In the genomic region with DNA sequence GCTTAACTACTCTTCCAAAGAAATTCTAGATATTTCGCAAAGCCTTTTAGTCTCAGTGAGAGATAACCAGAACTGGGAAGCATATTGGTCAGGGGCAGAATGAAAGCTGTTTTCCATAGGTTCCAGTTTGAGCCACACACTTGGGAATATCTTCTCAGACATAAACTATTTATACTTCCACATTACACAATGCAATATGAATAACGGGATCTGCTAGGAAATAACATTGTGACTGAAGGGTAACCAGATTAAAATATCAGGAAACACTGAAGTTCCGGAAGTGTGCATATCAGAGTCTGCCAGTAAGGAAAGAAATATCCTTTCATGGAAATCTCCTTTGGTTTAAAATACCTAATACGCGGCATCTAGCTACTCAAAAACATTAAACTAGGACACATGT, we compare ENCODE assay signal across 2 cellular contexts.
TF ChIP-seq lines count a peak whose summit lies in the region.

No MANE protein-coding gene starts in this region.

TF ChIP-seq in HepG2, 621 proteins besides CTCF, POLR2A, EP300 and RAD21:
- TF ChIP-seq JUND (CRISPR knock-in tag; IDR thresholded peaks at IDR 0.05) (no peak), ZNF362 (CRISPR knock-in tag; IDR thresholded peaks at IDR 0.05; ENCODE audit: borderline replicate concordance) (no peak), ZSCAN20 (CRISPR knock-in tag; IDR thresholded peaks at IDR 0.05; ENCODE audit: borderline replicate concordance) (no peak), ZMYM3 (CRISPR knock-in tag; IDR thresholded peaks at IDR 0.05) (no peak), CREB3 (CRISPR knock-in tag; IDR thresholded peaks at IDR 0.05) (no peak), FOSL1 (CRISPR knock-in tag; IDR thresholded peaks at IDR 0.05; ENCODE audit: borderline replicate concordance) (no peak), RBAK (CRISPR knock-in tag; IDR thresholded peaks at IDR 0.05) (no peak), ATRX (CRISPR knock-in tag; IDR thresholded peaks at IDR 0.05; ENCODE audit: borderline replicate concordance) (no peak), MED8 (CRISPR knock-in tag; IDR thresholded peaks at IDR 0.05; ENCODE audit: insufficient replicate concordance) (no peak), RBM22 (optimal IDR thresholded peaks at IDR 0.05; ENCODE audit: low read length) (no peak), NPAS2 (CRISPR knock-in tag; IDR thresholded peaks at IDR 0.05; ENCODE audit: borderline replicate concordance) (no peak), SIX4 (CRISPR knock-in tag; IDR thresholded peaks at IDR 0.05) (no peak), RFXAP (CRISPR knock-in tag; IDR thresholded peaks at IDR 0.05; ENCODE audit: borderline replicate concordance) (no peak), TBX3 (IDR thresholded peaks at IDR 0.05; ENCODE audit: borderline replicate concordance) (no peak), ZNF792 (CRISPR knock-in tag; IDR thresholded peaks at IDR 0.05) (no peak), DRAP1 (CRISPR knock-in tag; IDR thresholded peaks at IDR 0.05) (no peak)
- TF ChIP-seq, protein P1, sequence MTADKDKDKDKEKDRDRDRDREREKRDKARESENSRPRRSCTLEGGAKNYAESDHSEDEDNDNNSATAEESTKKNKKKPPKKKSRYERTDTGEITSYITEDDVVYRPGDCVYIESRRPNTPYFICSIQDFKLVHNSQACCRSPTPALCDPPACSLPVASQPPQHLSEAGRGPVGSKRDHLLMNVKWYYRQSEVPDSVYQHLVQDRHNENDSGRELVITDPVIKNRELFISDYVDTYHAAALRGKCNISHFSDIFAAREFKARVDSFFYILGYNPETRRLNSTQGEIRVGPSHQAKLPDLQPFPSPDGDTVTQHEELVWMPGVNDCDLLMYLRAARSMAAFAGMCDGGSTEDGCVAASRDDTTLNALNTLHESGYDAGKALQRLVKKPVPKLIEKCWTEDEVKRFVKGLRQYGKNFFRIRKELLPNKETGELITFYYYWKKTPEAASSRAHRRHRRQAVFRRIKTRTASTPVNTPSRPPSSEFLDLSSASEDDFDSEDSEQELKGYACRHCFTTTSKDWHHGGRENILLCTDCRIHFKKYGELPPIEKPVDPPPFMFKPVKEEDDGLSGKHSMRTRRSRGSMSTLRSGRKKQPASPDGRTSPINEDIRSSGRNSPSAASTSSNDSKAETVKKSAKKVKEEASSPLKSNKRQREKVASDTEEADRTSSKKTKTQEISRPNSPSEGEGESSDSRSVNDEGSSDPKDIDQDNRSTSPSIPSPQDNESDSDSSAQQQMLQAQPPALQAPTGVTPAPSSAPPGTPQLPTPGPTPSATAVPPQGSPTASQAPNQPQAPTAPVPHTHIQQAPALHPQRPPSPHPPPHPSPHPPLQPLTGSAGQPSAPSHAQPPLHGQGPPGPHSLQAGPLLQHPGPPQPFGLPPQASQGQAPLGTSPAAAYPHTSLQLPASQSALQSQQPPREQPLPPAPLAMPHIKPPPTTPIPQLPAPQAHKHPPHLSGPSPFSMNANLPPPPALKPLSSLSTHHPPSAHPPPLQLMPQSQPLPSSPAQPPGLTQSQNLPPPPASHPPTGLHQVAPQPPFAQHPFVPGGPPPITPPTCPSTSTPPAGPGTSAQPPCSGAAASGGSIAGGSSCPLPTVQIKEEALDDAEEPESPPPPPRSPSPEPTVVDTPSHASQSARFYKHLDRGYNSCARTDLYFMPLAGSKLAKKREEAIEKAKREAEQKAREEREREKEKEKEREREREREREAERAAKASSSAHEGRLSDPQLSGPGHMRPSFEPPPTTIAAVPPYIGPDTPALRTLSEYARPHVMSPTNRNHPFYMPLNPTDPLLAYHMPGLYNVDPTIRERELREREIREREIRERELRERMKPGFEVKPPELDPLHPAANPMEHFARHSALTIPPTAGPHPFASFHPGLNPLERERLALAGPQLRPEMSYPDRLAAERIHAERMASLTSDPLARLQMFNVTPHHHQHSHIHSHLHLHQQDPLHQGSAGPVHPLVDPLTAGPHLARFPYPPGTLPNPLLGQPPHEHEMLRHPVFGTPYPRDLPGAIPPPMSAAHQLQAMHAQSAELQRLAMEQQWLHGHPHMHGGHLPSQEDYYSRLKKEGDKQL (CRISPR knock-in tag; IDR thresholded peaks at IDR 0.05; ENCODE audit: low read depth) = no peak
- TF ChIP-seq, protein P2, sequence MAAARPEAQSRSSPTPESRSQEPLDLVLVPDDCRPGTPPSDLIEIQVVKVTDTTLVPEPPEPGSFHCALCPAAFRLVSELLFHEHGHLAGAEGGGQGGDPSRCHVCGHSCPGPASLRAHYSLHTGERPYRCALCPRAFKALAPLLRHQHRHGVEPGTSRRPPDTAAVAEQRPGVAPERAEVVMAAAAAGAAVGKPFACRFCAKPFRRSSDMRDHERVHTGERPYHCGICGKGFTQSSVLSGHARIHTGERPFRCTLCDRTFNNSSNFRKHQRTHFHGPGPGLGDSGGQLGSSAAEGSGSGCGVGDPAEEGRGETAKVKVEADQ (CRISPR knock-in tag; IDR thresholded peaks at IDR 0.05; ENCODE audit: borderline replicate concordance) = no peak
- TF ChIP-seq, protein P3, sequence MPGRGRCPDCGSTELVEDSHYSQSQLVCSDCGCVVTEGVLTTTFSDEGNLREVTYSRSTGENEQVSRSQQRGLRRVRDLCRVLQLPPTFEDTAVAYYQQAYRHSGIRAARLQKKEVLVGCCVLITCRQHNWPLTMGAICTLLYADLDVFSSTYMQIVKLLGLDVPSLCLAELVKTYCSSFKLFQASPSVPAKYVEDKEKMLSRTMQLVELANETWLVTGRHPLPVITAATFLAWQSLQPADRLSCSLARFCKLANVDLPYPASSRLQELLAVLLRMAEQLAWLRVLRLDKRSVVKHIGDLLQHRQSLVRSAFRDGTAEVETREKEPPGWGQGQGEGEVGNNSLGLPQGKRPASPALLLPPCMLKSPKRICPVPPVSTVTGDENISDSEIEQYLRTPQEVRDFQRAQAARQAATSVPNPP (CRISPR knock-in tag; IDR thresholded peaks at IDR 0.05) = no peak

TF ChIP-seq in endothelial cell of umbilical vein, 7 proteins besides CTCF, POLR2A, EP300 and RAD21:
- TF ChIP-seq FOS (IDR thresholded peaks at IDR 0.05; ENCODE audit: borderline replicate concordance, insufficient read depth, low read length) = no peak
- TF ChIP-seq JUN (IDR thresholded peaks at IDR 0.05; ENCODE audit: borderline replicate concordance, insufficient read depth, insufficient read length, low read depth) = peak; percentile 63
- TF ChIP-seq, protein P4, sequence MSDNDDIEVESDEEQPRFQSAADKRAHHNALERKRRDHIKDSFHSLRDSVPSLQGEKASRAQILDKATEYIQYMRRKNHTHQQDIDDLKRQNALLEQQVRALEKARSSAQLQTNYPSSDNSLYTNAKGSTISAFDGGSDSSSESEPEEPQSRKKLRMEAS (IDR thresholded peaks at IDR 0.05; ENCODE audit: insufficient read depth, insufficient read length) = no peak
- no peak for TF ChIP-seq MYC (IDR thresholded peaks at IDR 0.05; ENCODE audit: low read depth, low read length)
- no peak for TF ChIP-seq POLR2AphosphoS5 (IDR thresholded peaks at IDR 0.05; ENCODE audit: insufficient read depth, low read depth, low read length)
- TF ChIP-seq EZH2 (IDR thresholded peaks at IDR 0.05; ENCODE audit: borderline replicate concordance, low read depth, low read length, severe bottlenecking) = no peak
- peak; percentile 41 for TF ChIP-seq GATA2 (IDR thresholded peaks at IDR 0.05; ENCODE audit: insufficient read depth, insufficient read length, low read depth, low read length)
